ENCODE assay signal across 8 cellular contexts in the genomic region with DNA sequence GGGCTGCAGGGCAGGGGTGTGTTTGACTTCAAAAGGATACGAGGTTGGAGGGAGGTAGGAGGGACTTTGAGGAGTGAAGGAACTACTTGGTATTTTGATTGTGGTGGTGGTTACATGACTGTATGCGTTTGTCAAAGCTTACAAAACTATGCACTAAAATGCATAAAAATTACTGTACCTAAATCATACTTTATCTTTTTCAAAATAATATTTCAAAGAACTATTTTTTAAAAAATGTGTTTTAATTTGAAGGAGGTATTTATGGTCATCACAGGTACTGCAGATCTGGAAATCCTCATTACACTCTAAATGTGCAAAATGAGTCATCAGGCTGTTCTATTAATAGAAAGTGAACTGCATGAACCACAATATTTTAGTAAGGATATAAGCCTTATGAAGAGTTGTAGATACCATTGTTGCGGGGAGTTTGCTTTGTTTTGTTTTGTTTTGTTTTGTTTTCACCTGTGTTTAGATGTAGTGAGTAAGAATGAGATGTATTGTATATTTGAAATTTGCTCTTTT.
A peak's percentile ranks its signal among the peaks of the same experiment; 100 is the strongest.
DNase-seq lines count a peak whose midpoint lies in the region; ATAC-seq, FAIRE-seq and TF ChIP-seq lines count a peak whose summit lies in the region.

No MANE protein-coding gene starts in this region.

- no peaks in the 10 kb centered on the region; a peak in 1 of 4 replicates for H3K27me3 ChIP-seq in GM12878 (replicated peaks in 1 of 2; ENCODE audit: control insufficient read depth in 2 of 2, insufficient read depth in 2 of 2, low read length in 1 of 2)

- in situ Hi-C loops in GM12878 (cut with MboI): no loop called here

- CTCF ChIA-PET in GM12878 (lab: Yijun Ruan, JAX): interaction anchor here (2.2 kb wide), 1 partner anchor 119 kb away, joined by 6 read pairs; no protein-coding TSS in a partner anchor

- DNase-seq in COLO829 (ENCODE audit: low spot score): peak; percentile 62
- DNase-seq in HT-29 (ENCODE audit: low spot score): peak; percentile 50
- DNase-seq in GM12878 (ENCODE audit: low read depth, low spot score): no peak
- DNase-seq in myocyte (ENCODE audit: low read depth): peak; percentile 74
- no peak for DNase-seq in posterior vena cava (ENCODE audit: low spot score)
- no peak for DNase-seq in foreskin melanocyte
- DNase-seq in left colon: no peak

- H3K4me2 ChIP-seq in GM12878 (ENCODE audit: control insufficient read depth, insufficient read depth): no peak overlapping the region

- peak; percentile 77 for ATAC-seq in GM21360 (IDR thresholded peaks at IDR 0.05; ENCODE audit: unreplicated experiment)
- peak; percentile 76 for ATAC-seq in GM12878
- ATAC-seq in left colon: no peak

- no peak overlapping the region for H3K27ac ChIP-seq in GM12878 (ENCODE audit: control insufficient read depth, insufficient read depth)

- no TSS peak for BruUV-seq in GM12878 (replicated peaks; lab: Mats Ljungman, UMichigan)

- FAIRE-seq in GM12878 (lab: Jason Lieb, UNC): no peak

- RAD21 ChIA-PET in GM12878 (lab: Charles Lee; ENCODE audit: unreplicated experiment): interaction anchor here (0.6 to 1.3 kb wide), 3 partner anchors 96 to 128 kb away, joined by 3 read pairs; a partner anchor contains a TSS

- no peak for TF ChIP-seq EP300 in GM12878 (IDR thresholded peaks at IDR 0.05; ENCODE audit: borderline replicate concordance in 1 of 2, control insufficient read depth in 1 of 2, low read depth in 2 of 2, low read length in 2 of 2)

- SMC1A ChIA-PET in GM12878 (lab: Charles Lee; ENCODE audit: uncharacterized antibody, unreplicated experiment): interaction anchor here (1.2 to 1.3 kb wide), 2 partner anchors 9 to 29 kb away, joined by 3 to 5 read pairs; no protein-coding TSS in a partner anchor

- POLR2A ChIA-PET in GM12878 (lab: Charles Lee): interaction anchor here (0.6 to 1.4 kb wide), 3 partner anchors 14 to 34 kb away, joined by 3 to 5 read pairs (median 4); no protein-coding TSS in a partner anchor

- no peak for TF ChIP-seq RAD21 in GM12878 (IDR thresholded peaks at IDR 0.05; ENCODE audit: insufficient read depth, low read depth, low read length)

- no peak for TF ChIP-seq POLR2A in GM12878 (IDR thresholded peaks at IDR 0.05; ENCODE audit: low read depth, low read length)

- H3K9ac ChIP-seq in GM12878 (ENCODE audit: control insufficient read depth, insufficient read depth, low read length): no peak overlapping the region

- 0 out of 6 replicates have a peak, but pooled peaks of 1 of the 3 experiments have one; percentile 6 for TF ChIP-seq CTCF in GM12878 (IDR thresholded peaks at IDR 0.05 in 2 of 3, conservative IDR thresholded peaks at IDR 0.05 in 1 of 3; ENCODE audit: control insufficient read depth in 2 of 3, extremely low read depth in 1 of 3, insufficient read depth in 1 of 3, low read depth in 3 of 3, low read length in 3 of 3)

- intact Hi-C loops in GM12878 (cut with micrococcal nuclease; ENCODE audit: unreplicated experiment): no loop called here
- intact Hi-C loops in posterior vena cava (cut with DNase I): no loop called here
- intact Hi-C loops in left colon (cut with DNase I, micrococcal nuclease): no loop called here

- 47% methylated on average over 3 of the region's 3 CpGs for WGBS in GM12878 (ENCODE audit: insufficient coverage, insufficient replicate concordance, low lambda C conversion rate, missing lambda C conversion rate)

- no peaks in the 10 kb centered on the region for H3K36me3 ChIP-seq in GM12878 (ENCODE audit: control insufficient read depth in 2 of 2, insufficient read depth in 2 of 2, low read length in 1 of 2)

- H3K79me2 ChIP-seq in GM12878 (ENCODE audit: control insufficient read depth, insufficient read depth, low read length): no peaks in the 10 kb centered on the region

- peaks cover 12% of the 10 kb centered on the region for H3K4me1 ChIP-seq in GM12878 (ENCODE audit: control insufficient read depth, insufficient read depth, low read length)

- no peak overlapping the region for H2AFZ ChIP-seq in GM12878 (ENCODE audit: control insufficient read depth, low read depth, low read length)

- no peaks in the 10 kb centered on the region for H4K20me1 ChIP-seq in GM12878 (ENCODE audit: control insufficient read depth, insufficient read depth)

- H3K9me3 ChIP-seq in GM12878 (replicated peaks; ENCODE audit: control insufficient read depth, insufficient read depth, low read length): no peaks in the 10 kb centered on the region; the same call in 2 of the 3 replicates

- H3K4me3 ChIP-seq in GM12878: no peak overlapping the region

TF ChIP-seq in GM12878, 131 proteins besides CTCF, POLR2A, EP300 and RAD21 (continues in another document):
- TF ChIP-seq EZH2 (IDR thresholded peaks at IDR 0.05; ENCODE audit: borderline replicate concordance, control insufficient read depth, low read depth, low read length) (no peak), RUNX3 (IDR thresholded peaks at IDR 0.05; ENCODE audit: low read length) (peak; percentile 44; the same call in 1 of the 2 replicates), BACH1 (IDR thresholded peaks at IDR 0.05; ENCODE audit: borderline replicate concordance) (no peak), SMAD5 (IDR thresholded peaks at IDR 0.05; ENCODE audit: low read depth) (no peak), HDAC6 (IDR thresholded peaks at IDR 0.05; ENCODE audit: unreplicated experiment) (no peak), YY1 (IDR thresholded peaks at IDR 0.05; ENCODE audit: low read depth, low read length) (no peak), MEF2B (IDR thresholded peaks at IDR 0.05; ENCODE audit: partially characterized antibody, poor library complexity, severe bottlenecking) (peak; percentile 60), MEF2A (IDR thresholded peaks at IDR 0.05; ENCODE audit: insufficient read depth, low read depth, low read length) (peak; percentile 76), NFYA (IDR thresholded peaks at IDR 0.05; ENCODE audit: borderline replicate concordance, low read depth, low read length) (no peak), RELA (IDR thresholded peaks at IDR 0.05; ENCODE audit: borderline replicate concordance, partially characterized antibody) (no peak), SMAD1 (IDR thresholded peaks at IDR 0.05; ENCODE audit: low read depth, partially characterized antibody) (no peak)
- TF ChIP-seq, protein P1, sequence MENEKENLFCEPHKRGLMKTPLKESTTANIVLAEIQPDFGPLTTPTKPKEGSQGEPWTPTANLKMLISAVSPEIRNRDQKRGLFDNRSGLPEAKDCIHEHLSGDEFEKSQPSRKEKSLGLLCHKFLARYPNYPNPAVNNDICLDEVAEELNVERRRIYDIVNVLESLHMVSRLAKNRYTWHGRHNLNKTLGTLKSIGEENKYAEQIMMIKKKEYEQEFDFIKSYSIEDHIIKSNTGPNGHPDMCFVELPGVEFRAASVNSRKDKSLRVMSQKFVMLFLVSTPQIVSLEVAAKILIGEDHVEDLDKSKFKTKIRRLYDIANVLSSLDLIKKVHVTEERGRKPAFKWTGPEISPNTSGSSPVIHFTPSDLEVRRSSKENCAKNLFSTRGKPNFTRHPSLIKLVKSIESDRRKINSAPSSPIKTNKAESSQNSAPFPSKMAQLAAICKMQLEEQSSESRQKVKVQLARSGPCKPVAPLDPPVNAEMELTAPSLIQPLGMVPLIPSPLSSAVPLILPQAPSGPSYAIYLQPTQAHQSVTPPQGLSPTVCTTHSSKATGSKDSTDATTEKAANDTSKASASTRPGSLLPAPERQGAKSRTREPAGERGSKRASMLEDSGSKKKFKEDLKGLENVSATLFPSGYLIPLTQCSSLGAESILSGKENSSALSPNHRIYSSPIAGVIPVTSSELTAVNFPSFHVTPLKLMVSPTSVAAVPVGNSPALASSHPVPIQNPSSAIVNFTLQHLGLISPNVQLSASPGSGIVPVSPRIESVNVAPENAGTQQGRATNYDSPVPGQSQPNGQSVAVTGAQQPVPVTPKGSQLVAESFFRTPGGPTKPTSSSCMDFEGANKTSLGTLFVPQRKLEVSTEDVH (IDR thresholded peaks at IDR 0.05; ENCODE audit: low read depth, partially characterized antibody): no peak
- TF ChIP-seq, protein P2, sequence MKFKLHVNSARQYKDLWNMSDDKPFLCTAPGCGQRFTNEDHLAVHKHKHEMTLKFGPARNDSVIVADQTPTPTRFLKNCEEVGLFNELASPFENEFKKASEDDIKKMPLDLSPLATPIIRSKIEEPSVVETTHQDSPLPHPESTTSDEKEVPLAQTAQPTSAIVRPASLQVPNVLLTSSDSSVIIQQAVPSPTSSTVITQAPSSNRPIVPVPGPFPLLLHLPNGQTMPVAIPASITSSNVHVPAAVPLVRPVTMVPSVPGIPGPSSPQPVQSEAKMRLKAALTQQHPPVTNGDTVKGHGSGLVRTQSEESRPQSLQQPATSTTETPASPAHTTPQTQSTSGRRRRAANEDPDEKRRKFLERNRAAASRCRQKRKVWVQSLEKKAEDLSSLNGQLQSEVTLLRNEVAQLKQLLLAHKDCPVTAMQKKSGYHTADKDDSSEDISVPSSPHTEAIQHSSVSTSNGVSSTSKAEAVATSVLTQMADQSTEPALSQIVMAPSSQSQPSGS (IDR thresholded peaks at IDR 0.05; ENCODE audit: low read length): peak; percentile 44; the same call in 1 of the 2 replicates
- TF ChIP-seq, protein P3, sequence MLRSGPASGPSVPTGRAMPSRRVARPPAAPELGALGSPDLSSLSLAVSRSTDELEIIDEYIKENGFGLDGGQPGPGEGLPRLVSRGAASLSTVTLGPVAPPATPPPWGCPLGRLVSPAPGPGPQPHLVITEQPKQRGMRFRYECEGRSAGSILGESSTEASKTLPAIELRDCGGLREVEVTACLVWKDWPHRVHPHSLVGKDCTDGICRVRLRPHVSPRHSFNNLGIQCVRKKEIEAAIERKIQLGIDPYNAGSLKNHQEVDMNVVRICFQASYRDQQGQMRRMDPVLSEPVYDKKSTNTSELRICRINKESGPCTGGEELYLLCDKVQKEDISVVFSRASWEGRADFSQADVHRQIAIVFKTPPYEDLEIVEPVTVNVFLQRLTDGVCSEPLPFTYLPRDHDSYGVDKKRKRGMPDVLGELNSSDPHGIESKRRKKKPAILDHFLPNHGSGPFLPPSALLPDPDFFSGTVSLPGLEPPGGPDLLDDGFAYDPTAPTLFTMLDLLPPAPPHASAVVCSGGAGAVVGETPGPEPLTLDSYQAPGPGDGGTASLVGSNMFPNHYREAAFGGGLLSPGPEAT (IDR thresholded peaks at IDR 0.05; ENCODE audit: low read depth): no peak
- TF ChIP-seq, protein P4, sequence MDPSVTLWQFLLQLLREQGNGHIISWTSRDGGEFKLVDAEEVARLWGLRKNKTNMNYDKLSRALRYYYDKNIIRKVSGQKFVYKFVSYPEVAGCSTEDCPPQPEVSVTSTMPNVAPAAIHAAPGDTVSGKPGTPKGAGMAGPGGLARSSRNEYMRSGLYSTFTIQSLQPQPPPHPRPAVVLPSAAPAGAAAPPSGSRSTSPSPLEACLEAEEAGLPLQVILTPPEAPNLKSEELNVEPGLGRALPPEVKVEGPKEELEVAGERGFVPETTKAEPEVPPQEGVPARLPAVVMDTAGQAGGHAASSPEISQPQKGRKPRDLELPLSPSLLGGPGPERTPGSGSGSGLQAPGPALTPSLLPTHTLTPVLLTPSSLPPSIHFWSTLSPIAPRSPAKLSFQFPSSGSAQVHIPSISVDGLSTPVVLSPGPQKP (IDR thresholded peaks at IDR 0.05; ENCODE audit: low read depth, low read length): no peak

Comparison
In these comparisons a context has a peak if more than half of its experiments do, and no peak if none do; other contexts are left out.
1. DNase-seq: peak in COLO829 (single experiment), HT-29 (single experiment) and myocyte (single experiment); none in GM12878 (single experiment), posterior vena cava (single experiment), foreskin melanocyte (single experiment) and left colon (0 of 2).